In the genomic region with DNA sequence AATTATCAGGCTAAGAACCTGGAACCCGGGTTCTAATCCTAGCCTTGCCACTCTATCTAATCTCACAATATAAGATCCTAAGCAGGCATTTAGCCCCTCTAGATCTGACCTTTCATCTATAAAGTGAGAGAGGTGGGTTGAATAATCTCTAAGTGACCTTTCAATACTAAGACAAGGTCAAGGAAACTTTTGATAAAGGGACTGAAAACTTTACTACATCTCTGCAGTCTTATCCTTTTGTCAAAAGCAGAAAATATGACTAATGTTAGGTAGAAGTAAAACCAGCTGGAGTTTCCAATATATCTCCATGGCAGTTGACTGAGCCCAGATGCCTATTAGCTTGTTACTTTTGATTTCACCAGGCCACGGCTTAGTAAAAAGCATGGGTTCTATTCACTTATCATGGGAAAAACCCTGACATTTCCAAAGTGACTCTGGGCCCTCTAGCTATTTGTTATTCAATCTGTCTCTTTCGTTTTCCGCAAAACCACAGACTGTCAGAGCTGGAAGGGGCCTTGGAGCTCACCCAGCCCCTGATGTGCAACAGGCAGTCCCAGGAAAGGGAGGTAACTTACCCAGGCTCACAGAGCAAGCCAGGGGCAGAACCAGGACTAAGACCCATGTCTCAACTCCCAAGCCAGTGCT, we compare ENCODE assay signal across 9 cellular contexts.
DNase-seq lines count a peak whose midpoint lies in the region; ATAC-seq lines count a peak whose summit lies in the region.
"Had no signal": no experiment of that assay in that cellular context is flagged by ENCODE, and none has a peak within 500 bp of the region (broad histone marks: within the 10 kb centered on the region; RNA-seq: fewer than 3 reads in every experiment).

No MANE protein-coding gene starts in this region.

- peak overlapping the region; percentile 58 for H3K4me3 Mint-ChIP-seq in activated T-cell treated with anti-CD3 and anti-CD28 coated beads, Interleukin-2, amount 50 U/mL, for 4 hours

- ATAC-seq in GM21619 (IDR thresholded peaks at IDR 0.05; ENCODE audit: unreplicated experiment), result peak; percentile 35
- peak; percentile 85 to 87 for ATAC-seq in activated T-cell treated with anti-CD3 and anti-CD28 coated beads, Interleukin-2, amount 50 U/mL, for 4 hours
- no peak for ATAC-seq in HG03139 (IDR thresholded peaks at IDR 0.05; ENCODE audit: unreplicated experiment)

- peak; percentile 40 for DNase-seq in GM04503 (ENCODE audit: low read depth)
- no peak for DNase-seq in activated T-cell treated with anti-CD3 and anti-CD28 coated beads, Interleukin-2, amount 50 U/mL, for 4 hours
- DNase-seq in DMS79 (lab: John Stamatoyannopoulos, UW), result no peak
- no peak for DNase-seq in NCI-H187 treated with DMSO at 0.1 percent for 48 hours (lab: John Stamatoyannopoulos, UW)
- no peak for DNase-seq in MG63
- DNase-seq: upper lobe of left lung had no signal

- H3K4me3 ChIP-seq in MG63, result no peak overlapping the region
- H3K4me3 ChIP-seq: upper lobe of left lung had no signal

- H3K4me1 Mint-ChIP-seq in activated T-cell treated with anti-CD3 and anti-CD28 coated beads, Interleukin-2, amount 50 U/mL, for 4 hours (ENCODE audit: low read depth), result peaks cover 50% of the 10 kb centered on the region

- H3K27me3 Mint-ChIP-seq in activated T-cell treated with anti-CD3 and anti-CD28 coated beads, Interleukin-2, amount 50 U/mL, for 4 hours (ENCODE audit: low read depth), result no peaks in the 10 kb centered on the region

- peak overlapping the region; percentile 3 for H3K27ac ChIP-seq in layer of hippocampus (ENCODE audit: low read depth, low read length)

- no peaks in the 10 kb centered on the region for H3K9me3 ChIP-seq in MG63
- H3K9me3 ChIP-seq: upper lobe of left lung had no signal

- peaks cover 32% of the 10 kb centered on the region for H3K36me3 Mint-ChIP-seq in activated T-cell treated with anti-CD3 and anti-CD28 coated beads, Interleukin-2, amount 50 U/mL, for 4 hours (ENCODE audit: insufficient read depth)

- H3K27me3 ChIP-seq in layer of hippocampus (ENCODE audit: control insufficient read depth, insufficient read depth, low read length) (no peaks in the 10 kb centered on the region), MG63 (no peaks in the 10 kb centered on the region)
- H3K27me3 ChIP-seq: upper lobe of left lung had no signal

- no peaks in the 10 kb centered on the region; the same call in 1 of the 2 replicates for H3K36me3 ChIP-seq in MG63
- H3K36me3 ChIP-seq: upper lobe of left lung had no signal

- H3K9me3 Mint-ChIP-seq in activated T-cell treated with anti-CD3 and anti-CD28 coated beads, Interleukin-2, amount 50 U/mL, for 4 hours, result no peaks in the 10 kb centered on the region
